8 cellular contexts compared by ENCODE assay signal in genomic region chr7:99040104-99040958, GRCh38.
DNase-seq lines count a peak whose midpoint lies in the region; ATAC-seq and TF ChIP-seq lines count a peak whose summit lies in the region.

No MANE protein-coding gene starts in this region.

- H3K9ac ChIP-seq in endodermal cell (ENCODE audit: extremely low read depth, low read length, poor library complexity, severe bottlenecking), result no peak overlapping the region
- H3K9ac ChIP-seq in mesenchymal stem cell (ENCODE audit: low read length), result peak overlapping the region; percentile 62

- peaks cover 90% of the 10 kb centered on the region for H3K36me3 ChIP-seq in endodermal cell (ENCODE audit: control insufficient read depth, insufficient read depth, low read length)
- peaks cover 72 to 88% of the 10 kb centered on the region in 2 experiments for H3K36me3 ChIP-seq in mesenchymal stem cell (ENCODE audit: control insufficient read depth in 1 of 2, insufficient read depth in 2 of 2, low read depth in 1 of 2, low read length in 2 of 2)

- peaks cover 35% of the 10 kb centered on the region for H3K79me1 ChIP-seq in mesenchymal stem cell (replicated peaks; ENCODE audit: low read length, poor library complexity, severe bottlenecking)

- no peak overlapping the region for H2AFZ ChIP-seq in mesenchymal stem cell (ENCODE audit: low read depth, low read length)

- no peak overlapping the region for H4K91ac ChIP-seq in mesenchymal stem cell (ENCODE audit: low read length)

- no peak overlapping the region for H3K4me3 ChIP-seq in endodermal cell (ENCODE audit: low read length)
- no peak overlapping the region for H3K4me3 ChIP-seq in mesenchymal stem cell (ENCODE audit: insufficient read depth in 1 of 2, low read depth in 1 of 2, low read length in 2 of 2)

- WGBS in endodermal cell (ENCODE audit: insufficient coverage in 1 of 2, insufficient read length in 1 of 2), 2 experiments, result 73 to 79% methylated on average over 23 to 31 of the region's 31 CpGs
- 77% methylated on average over 31 of the region's 31 CpGs for WGBS in mesenchymal stem cell

- H3K4me2 ChIP-seq in mesenchymal stem cell (ENCODE audit: low read length, poor library complexity, severe bottlenecking), result no peak overlapping the region

- peak overlapping the region; percentile 61 for H3K27ac Mint-ChIP-seq in endodermal cell

- H3K14ac ChIP-seq in mesenchymal stem cell (ENCODE audit: low read length in 2 of 2), result no peak overlapping the region

- no peak overlapping the region for H2BK15ac ChIP-seq in mesenchymal stem cell (ENCODE audit: low read depth, poor library complexity, severe bottlenecking)

- peak; percentile 93 for DNase-seq in Ammon's horn (ENCODE audit: low spot score)
- DNase-seq in HCEC 1CT, result peak; percentile 64
- peak; percentile 71 for DNase-seq in NCI-H748 (lab: John Stamatoyannopoulos, UW; ENCODE audit: unreplicated experiment)
- DNase-seq in activated CD8-positive, alpha-beta memory T cell treated with anti-CD3 and anti-CD28 coated beads for 24 hours, result peak; percentile 82
- DNase-seq in endodermal cell, result peak; percentile 94
- peak; percentile 88 for DNase-seq in mesenchymal stem cell
- peak; percentile 33 for DNase-seq in stimulated activated CD8-positive, alpha-beta memory T cell treated with anti-CD3 and anti-CD28 coated beads, Interleukin-15, amount 100 ng/mL, for 1 hour (ENCODE audit: low read depth)

- peaks cover 76% of the 10 kb centered on the region for H3K36me3 Mint-ChIP-seq in endodermal cell (ENCODE audit: low read depth)

- H4K8ac ChIP-seq in mesenchymal stem cell (ENCODE audit: low read length), result no peak overlapping the region

- no peak overlapping the region for H3K23ac ChIP-seq in mesenchymal stem cell (ENCODE audit: low read length in 2 of 2)

- ATAC-seq in HG03342 (IDR thresholded peaks at IDR 0.05; ENCODE audit: unreplicated experiment), result no peak

- H3K4ac ChIP-seq in mesenchymal stem cell (ENCODE audit: low read depth in 1 of 2, low read length in 2 of 2), result no peak overlapping the region

- no peaks in the 10 kb centered on the region for H3K27me3 Mint-ChIP-seq in endodermal cell (ENCODE audit: insufficient read depth)

- no peak overlapping the region for H3K18ac ChIP-seq in mesenchymal stem cell (ENCODE audit: low read depth in 1 of 2, low read length in 2 of 2)

- H2BK12ac ChIP-seq in mesenchymal stem cell (ENCODE audit: low read length in 2 of 2), result peak overlapping the region in 1 of 2 experiments; percentile 11

- peaks cover 2% of the 10 kb centered on the region for H3K4me1 Mint-ChIP-seq in endodermal cell

- no peaks in the 10 kb centered on the region for H3K4me1 ChIP-seq in endodermal cell (ENCODE audit: control insufficient read depth, insufficient read depth, low read length)
- peaks cover 24% of the 10 kb centered on the region for H3K4me1 ChIP-seq in mesenchymal stem cell (ENCODE audit: control insufficient read depth, insufficient read depth, low read depth, low read length)

- H3K9me3 Mint-ChIP-seq in endodermal cell, result no peaks in the 10 kb centered on the region

- no peaks in the 10 kb centered on the region for H3K9me3 ChIP-seq in endodermal cell (ENCODE audit: control insufficient read depth, low read length)
- H3K9me3 ChIP-seq in mesenchymal stem cell (ENCODE audit: control insufficient read depth, low read length), result no peaks in the 10 kb centered on the region

- H2BK120ac ChIP-seq in mesenchymal stem cell (ENCODE audit: low read depth, low read length), result no peak overlapping the region

- no peak overlapping the region for H2AK5ac ChIP-seq in mesenchymal stem cell (ENCODE audit: low read length, severe bottlenecking)

- H2BK5ac ChIP-seq in mesenchymal stem cell (ENCODE audit: low read depth, low read length, poor library complexity, severe bottlenecking), result no peak overlapping the region

- H3K4me3 Mint-ChIP-seq in endodermal cell, result no peak overlapping the region

- H3K27me3 ChIP-seq in endodermal cell (ENCODE audit: control insufficient read depth, insufficient read depth, low read length, poor library complexity, severe bottlenecking) (no peaks in the 10 kb centered on the region), mesenchymal stem cell (ENCODE audit: control insufficient read depth in 1 of 2, insufficient read depth in 1 of 2, low read length in 2 of 2) (no peaks in the 10 kb centered on the region)

- peak; percentile 80 for TF ChIP-seq CTCF in endodermal cell (conservative IDR thresholded peaks at IDR 0.05)

- H3K27ac ChIP-seq in endodermal cell (ENCODE audit: low read depth, low read length) (peak overlapping the region; percentile 26), mesenchymal stem cell (ENCODE audit: low read length, poor library complexity, severe bottlenecking) (peak overlapping the region; percentile 55)

Comparison
In these comparisons a context has a peak if more than half of its experiments do, and no peak if none do; other contexts are left out.
1. DNase-seq: peak in every context shown above with its lines; median percentile 94 in endodermal cell; 93 in Ammon's horn; 88 in mesenchymal stem cell; 82 in activated CD8-positive, alpha-beta memory T cell treated with anti-CD3 and anti-CD28 coated beads for 24 hours; 71 in NCI-H748; 64 in HCEC 1CT; 33 in stimulated activated CD8-positive, alpha-beta memory T cell treated with anti-CD3 and anti-CD28 coated beads, Interleukin-15, amount 100 ng/mL, for 1 hour.